ENCODE assay signal across 9 cellular contexts in the genomic region with DNA sequence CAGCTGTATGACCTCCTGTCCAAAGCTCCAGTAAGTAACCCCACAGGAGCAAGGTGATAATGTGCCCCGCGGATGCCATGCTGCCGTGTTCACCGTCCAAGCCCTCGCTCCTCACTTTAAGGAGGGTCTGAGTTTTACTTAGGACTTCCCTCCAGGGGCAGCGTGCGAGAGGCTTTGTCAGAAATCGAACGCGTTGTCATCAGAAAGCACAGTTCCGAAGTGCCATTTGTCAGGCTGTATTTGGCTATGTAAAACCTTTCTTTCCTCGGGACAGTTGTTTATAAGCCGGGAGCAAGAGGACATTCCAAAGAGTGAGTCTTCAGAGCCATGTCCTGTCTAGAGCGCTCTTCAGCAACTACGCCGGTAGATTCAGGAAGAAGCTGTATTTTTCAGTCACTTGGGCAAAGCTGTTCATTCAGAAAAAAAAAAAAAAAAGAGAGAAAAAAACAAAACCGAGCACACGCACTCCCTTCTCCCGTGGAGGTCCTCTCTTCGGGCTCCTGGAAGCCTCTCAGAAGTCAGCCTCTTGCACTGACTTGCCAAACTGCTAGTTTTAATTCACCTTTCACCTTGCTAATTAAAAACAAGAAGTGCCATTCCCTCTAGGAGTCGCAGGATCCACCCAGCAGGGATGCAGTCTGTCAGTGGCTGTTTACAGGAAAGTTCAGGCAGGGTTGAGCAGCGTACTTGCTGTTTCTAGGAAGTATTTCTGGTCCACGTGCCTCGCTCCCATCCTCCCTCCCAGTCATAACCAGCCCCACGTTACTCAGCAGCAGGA. TPM values are rescaled to one million over a fixed set of nuclear protein-coding genes. Genes with fewer than 3 reads are reported as not detected.
DNase-seq lines count a peak whose midpoint lies in the region; ATAC-seq, FAIRE-seq and TF ChIP-seq lines count a peak whose summit lies in the region.
"Had no signal": no experiment of that assay in that cellular context is flagged by ENCODE, and none has a peak within 500 bp of the region (broad histone marks: within the 10 kb centered on the region; RNA-seq: fewer than 3 reads in every experiment).

Gene SEMA3E, minus strand, starts transcription at position 676 of the 778 bp plus-strand sequence.

- intact Hi-C loops in mammary epithelial cell (cut with micrococcal nuclease) (no loop called here), lower lobe of right lung (cut with DNase I) (no loop called here)

- 4% methylated on average over 16 of the region's 25 CpGs for WGBS in mammary epithelial cell (ENCODE audit: low coverage, missing lambda C conversion rate)

- TF ChIP-seq CTCF in mammary epithelial cell (conservative IDR thresholded peaks at IDR 0.05 in 1 of 2, IDR thresholded peaks at IDR 0.05 in 1 of 2; ENCODE audit: extremely low read depth in 1 of 2, insufficient read depth in 1 of 2, low read depth in 1 of 2, low read length in 2 of 2) (peak in 1 of 2 donors; percentile 19), lower lobe of right lung (IDR thresholded peaks at IDR 0.05) (no peak)

- peak; percentile 95 for FAIRE-seq in urothelium cell line (lab: Jason Lieb, UNC)

- H3K27ac ChIP-seq in mammary epithelial cell (ENCODE audit: insufficient read depth, low read depth, low read length) (no peak within 1 kb of the TSS), lower lobe of right lung (no peak within 1 kb of the TSS)
- H3K27ac ChIP-seq: BLaER1 treated with 17β-estradiol and CSF1 and Interleukin-3, amounts not matched to agents 10 nM and 100 nM had no signal

- ATAC-seq in lower lobe of right lung (peak; percentile 45 to 76), GM18517 (IDR thresholded peaks at IDR 0.05; ENCODE audit: unreplicated experiment) (no peak)

- no TSS peak for BruUV-seq in mammary epithelial cell (replicated peaks; lab: Mats Ljungman, UMichigan)

- no peaks in the 10 kb centered on the region for H3K27me3 ChIP-seq in mammary epithelial cell (ENCODE audit: insufficient read depth, low read length)
- H3K27me3 ChIP-seq in lower lobe of right lung (ENCODE audit: low read depth) = no peaks in the 10 kb centered on the region
- H3K27me3 ChIP-seq: BLaER1 treated with 17β-estradiol and CSF1 and Interleukin-3, amounts not matched to agents 10 nM and 100 nM had no signal

- DNase-seq in SIG-M5 treated with dmso at 0.1 percent for 504 hours (lab: John Stamatoyannopoulos, UW; ENCODE audit: unreplicated experiment) = peak; percentile 24
- no peak for DNase-seq in SIG-M5 (lab: John Stamatoyannopoulos, UW)
- DNase-seq in mammary epithelial cell = peak; percentile 38
- no peak for DNase-seq in lower lobe of right lung
- peak; percentile 77 for DNase-seq in urothelium cell line (ENCODE audit: low spot score)
- DNase-seq in stimulated activated CD4-positive, alpha-beta T cell treated with anti-CD3 and anti-CD28 coated beads, Interleukin-4, amount 100 ng/mL, for 4 hours = no peak
- no peak for DNase-seq in NCI-H1436 (lab: John Stamatoyannopoulos, UW)

- CTCF ChIA-PET in mammary epithelial cell (lab: Charles Lee; ENCODE audit: low non-redundant PET) = no interaction called here

- in situ Hi-C loops in mammary epithelial cell (cut with MboI; ENCODE audit: low sequenced_read_pairs in 2 of 2) = no loop called here

- H3K4me1 ChIP-seq in mammary epithelial cell (ENCODE audit: insufficient read depth, low read length) = peaks cover 7% of the 10 kb centered on the region
- H3K4me1 ChIP-seq in lower lobe of right lung = no peaks in the 10 kb centered on the region
- H3K4me1 ChIP-seq: BLaER1 treated with 17β-estradiol and CSF1 and Interleukin-3, amounts not matched to agents 10 nM and 100 nM had no signal

- peak within 1 kb of the TSS; percentile 93 for H3K4me2 ChIP-seq in mammary epithelial cell (ENCODE audit: insufficient read depth, low read depth, low read length)
- H3K4me2 ChIP-seq: BLaER1 treated with 17β-estradiol and CSF1 and Interleukin-3, amounts not matched to agents 10 nM and 100 nM had no signal

- H3K36me3 ChIP-seq in mammary epithelial cell (ENCODE audit: insufficient read depth, low read length) (no peaks in the 10 kb centered on the region), lower lobe of right lung (no peaks in the 10 kb centered on the region)
- H3K36me3 ChIP-seq: BLaER1 treated with 17β-estradiol and CSF1 and Interleukin-3, amounts not matched to agents 10 nM and 100 nM had no signal

- H3K9ac ChIP-seq in mammary epithelial cell (ENCODE audit: insufficient read depth, low read length) = no peak within 1 kb of the TSS
- H3K9ac ChIP-seq: BLaER1 treated with 17β-estradiol and CSF1 and Interleukin-3, amounts not matched to agents 10 nM and 100 nM had no signal

- dilution Hi-C loops in mammary epithelial cell (cut with HindIII; ENCODE audit: low sequenced_read_pairs) = no loop called here

- H3K79me2 ChIP-seq in mammary epithelial cell (ENCODE audit: insufficient read depth, low read length) = no peaks in the 10 kb centered on the region

- H3K9me3 ChIP-seq in mammary epithelial cell (replicated peaks; ENCODE audit: insufficient read depth, low read length) = no peaks in the 10 kb centered on the region
- no peaks in the 10 kb centered on the region for H3K9me3 ChIP-seq in lower lobe of right lung
- H3K9me3 ChIP-seq: BLaER1 treated with 17β-estradiol and CSF1 and Interleukin-3, amounts not matched to agents 10 nM and 100 nM had no signal

- H4K20me1 ChIP-seq in mammary epithelial cell (ENCODE audit: insufficient read depth, low read length) = no peaks in the 10 kb centered on the region
- H4K20me1 ChIP-seq: BLaER1 treated with 17β-estradiol and CSF1 and Interleukin-3, amounts not matched to agents 10 nM and 100 nM had no signal

- H3K4me3 ChIP-seq in mammary epithelial cell (replicated peaks in 1 of 3; ENCODE audit: insufficient read depth in 1 of 3, low read depth in 2 of 3, low read length in 3 of 3) = peak within 1 kb of the TSS; percentile 42 to 61 (median 53)
- peak within 1 kb of the TSS; percentile 43 for H3K4me3 ChIP-seq in lower lobe of right lung
- H3K4me3 ChIP-seq: BLaER1 treated with 17β-estradiol and CSF1 and Interleukin-3, amounts not matched to agents 10 nM and 100 nM had no signal

- H2AFZ ChIP-seq in mammary epithelial cell (ENCODE audit: low read depth, low read length) = peak within 1 kb of the TSS; percentile 97

RNA-seq across cellular contexts. Expression of gene SEMA3E, which starts in this region (rescaled TPM):
- 10 to 100 TPM in 1 of 2 donors, under 1 TPM in 1; 0.42 to 10.3 TPM for total RNA-seq in mammary epithelial cell
- polyA plus RNA-seq in mammary epithelial cell = 0.65 TPM
- polyA minus RNA-seq in mammary epithelial cell = not detected
- total RNA-seq in lower lobe of right lung = 8.8 TPM

Comparison
In these comparisons a context has a peak if more than half of its experiments do, and no peak if none do; other contexts are left out.
1. DNase-seq: peak in SIG-M5 treated with dmso at 0.1 percent for 504 hours (single experiment), mammary epithelial cell (single experiment) and urothelium cell line (single experiment); none in SIG-M5 (single experiment), lower lobe of right lung (single experiment), stimulated activated CD4-positive, alpha-beta T cell treated with anti-CD3 and anti-CD28 coated beads, Interleukin-4, amount 100 ng/mL, for 4 hours (0 of 2) and NCI-H1436 (single experiment).